Comparison of ENCODE assay signal across 19 cellular contexts in the genomic region with DNA sequence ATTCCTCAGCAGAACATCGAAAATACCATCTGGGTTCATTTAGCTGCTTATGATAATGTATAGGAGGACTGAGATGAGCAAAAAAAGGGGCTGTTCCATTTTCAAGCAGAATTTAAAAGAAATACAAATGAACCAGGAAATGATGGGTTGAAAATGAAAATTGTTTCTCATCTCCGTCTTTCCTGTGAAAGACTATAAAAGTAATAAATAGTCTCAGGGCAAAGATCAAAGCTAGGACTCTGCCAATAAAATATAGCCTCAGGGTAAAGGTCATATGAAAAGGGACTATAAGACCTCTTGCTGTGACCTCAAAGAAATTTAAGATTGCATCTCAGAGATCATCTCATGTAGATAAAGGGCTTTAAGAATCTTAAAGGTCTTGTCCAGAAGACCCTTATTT.
DNase-seq lines count a peak whose midpoint lies in the region; ATAC-seq and FAIRE-seq lines count a peak whose summit lies in the region.
"Had no signal": no experiment of that assay in that cellular context is flagged by ENCODE, and none has a peak within 500 bp of the region (broad histone marks: within the 10 kb centered on the region; RNA-seq: fewer than 3 reads in every experiment).

No MANE protein-coding gene starts in this region.

- no peak overlapping the region for H3K56ac ChIP-seq in mesendoderm (ENCODE audit: low read length)

- peaks cover 2% of the 10 kb centered on the region for H3K36me3 Mint-ChIP-seq in activated naive CD4-positive, alpha-beta T cell treated with anti-CD3 and anti-CD28 coated beads for 36 hours (ENCODE audit: low read depth)
- no peaks in the 10 kb centered on the region for H3K36me3 Mint-ChIP-seq in activated T-helper 17 cell treated with anti-CD3 and anti-CD28 coated beads, Interleukin-2, amount 50 U/mL, for 72 hours (ENCODE audit: low read depth)

- H3K27me3 Mint-ChIP-seq in activated naive CD4-positive, alpha-beta T cell treated with anti-CD3 and anti-CD28 coated beads for 36 hours (ENCODE audit: low read depth): no peaks in the 10 kb centered on the region
- H3K27me3 Mint-ChIP-seq in activated T-helper 17 cell treated with anti-CD3 and anti-CD28 coated beads, Interleukin-2, amount 50 U/mL, for 72 hours: no peaks in the 10 kb centered on the region
- H3K27me3 Mint-ChIP-seq: CD4-positive, alpha-beta T cell had no signal

- H3K9ac ChIP-seq in mesendoderm (ENCODE audit: low read length): no peak overlapping the region
- H3K9ac ChIP-seq: KMS-11 had no signal

- H3K4me2 ChIP-seq in mesendoderm (ENCODE audit: low read length): no peak overlapping the region
- H3K4me2 ChIP-seq: KMS-11, PC-9 had no signal

- no peak overlapping the region for H4K5ac ChIP-seq in mesendoderm (ENCODE audit: low read length)

- no peak overlapping the region for H2BK120ac ChIP-seq in mesendoderm (ENCODE audit: low read depth, low read length)

- H3K4me1 ChIP-seq in small intestine (ENCODE audit: control insufficient read depth in 2 of 2, insufficient read depth in 1 of 2, low read depth in 1 of 2, low read length in 1 of 2) (peaks cover 3 to 5% of the 10 kb centered on the region in 2 donors), mesendoderm (ENCODE audit: control insufficient read depth, low read depth, low read length) (no peaks in the 10 kb centered on the region)

- no peaks in the 10 kb centered on the region for H3K79me2 ChIP-seq in mesendoderm (ENCODE audit: control insufficient read depth, insufficient read depth, low read length)

- CTCF ChIA-PET in activated naive CD4-positive, alpha-beta T cell treated with anti-CD3 and anti-CD28 coated beads for 36 hours (lab: Charles Lee): no interaction called here

- H3K18ac ChIP-seq in mesendoderm (ENCODE audit: low read length): no peak overlapping the region

- H3K4me3 Mint-ChIP-seq in activated naive CD4-positive, alpha-beta T cell treated with anti-CD3 and anti-CD28 coated beads for 36 hours: no peak overlapping the region
- peak overlapping the region; percentile 30 for H3K4me3 Mint-ChIP-seq in activated T-helper 17 cell treated with anti-CD3 and anti-CD28 coated beads, Interleukin-2, amount 50 U/mL, for 72 hours
- H3K4me3 Mint-ChIP-seq: CD4-positive, alpha-beta T cell had no signal

- H3K4ac ChIP-seq in mesendoderm (ENCODE audit: low read depth, low read length): no peak overlapping the region

- H3K27me3 ChIP-seq in small intestine (ENCODE audit: control insufficient read depth in 2 of 2, insufficient read depth in 2 of 2, low read length in 2 of 2) (no peaks in the 10 kb centered on the region), mesendoderm (ENCODE audit: insufficient read depth, low read length, poor library complexity) (no peaks in the 10 kb centered on the region)

- H3K27ac Mint-ChIP-seq in activated naive CD4-positive, alpha-beta T cell treated with anti-CD3 and anti-CD28 coated beads for 36 hours: peak overlapping the region; percentile 7
- peak overlapping the region; percentile 73 for H3K27ac Mint-ChIP-seq in activated T-helper 17 cell treated with anti-CD3 and anti-CD28 coated beads, Interleukin-2, amount 50 U/mL, for 72 hours
- H3K27ac Mint-ChIP-seq: CD4-positive, alpha-beta T cell had no signal

- intact Hi-C loops in activated naive CD4-positive, alpha-beta T cell treated with anti-CD3 and anti-CD28 coated beads for 36 hours (cut with micrococcal nuclease): no loop called here

- no peaks in the 10 kb centered on the region for H3K9me3 ChIP-seq in small intestine (ENCODE audit: control insufficient read depth, low read depth)

- H2BK5ac ChIP-seq in mesendoderm (ENCODE audit: low read length): no peak overlapping the region

- WGBS in small intestine, 3 donors: 14 to 54% (median 37%) methylated on average over 2 of the region's 2 CpGs
- no CpG with 5 or more reads among the region's 2 CpGs for WGBS in mesendoderm (ENCODE audit: extremely low coverage, insufficient coverage, low lambda C conversion rate)

- H3K27ac ChIP-seq in small intestine (ENCODE audit: low read depth in 1 of 2, low read length in 1 of 2) (peak overlapping the region in 1 of 2 donors; percentile 48), mesendoderm (ENCODE audit: low read depth, low read length) (no peak overlapping the region)
- H3K27ac ChIP-seq: KMS-11, PC-9 had no signal

- H3K23ac ChIP-seq in mesendoderm (ENCODE audit: low read length): no peak overlapping the region

- H2BK15ac ChIP-seq in mesendoderm (replicated peaks; ENCODE audit: low read depth): no peak overlapping the region

- H3K9me3 Mint-ChIP-seq in activated naive CD4-positive, alpha-beta T cell treated with anti-CD3 and anti-CD28 coated beads for 36 hours: peaks cover 7% of the 10 kb centered on the region
- peaks cover 11% of the 10 kb centered on the region for H3K9me3 Mint-ChIP-seq in activated T-helper 17 cell treated with anti-CD3 and anti-CD28 coated beads, Interleukin-2, amount 50 U/mL, for 72 hours
- H3K9me3 Mint-ChIP-seq: CD4-positive, alpha-beta T cell had no signal

- no peak overlapping the region for H4K8ac ChIP-seq in mesendoderm (ENCODE audit: low read depth, low read length)

- no peak overlapping the region for H2AK5ac ChIP-seq in mesendoderm (ENCODE audit: low read length)

- FAIRE-seq in small intestine (lab: Jason Lieb, UNC): no peak
- FAIRE-seq: G401.6, GM12891, H1, HepG2 had no signal

- H3K36me3 ChIP-seq in small intestine (ENCODE audit: control insufficient read depth in 2 of 2, insufficient read depth in 2 of 2, low read length in 2 of 2) (no peaks in the 10 kb centered on the region), mesendoderm (ENCODE audit: control insufficient read depth, insufficient read depth, low read length) (no peaks in the 10 kb centered on the region)

- H3K4me1 Mint-ChIP-seq in activated naive CD4-positive, alpha-beta T cell treated with anti-CD3 and anti-CD28 coated beads for 36 hours (ENCODE audit: low read depth): peaks cover 19% of the 10 kb centered on the region
- peaks cover 14% of the 10 kb centered on the region for H3K4me1 Mint-ChIP-seq in activated T-helper 17 cell treated with anti-CD3 and anti-CD28 coated beads, Interleukin-2, amount 50 U/mL, for 72 hours

- no peaks in the 10 kb centered on the region for H3K79me1 ChIP-seq in mesendoderm (ENCODE audit: low read length)

- H3K4me3 ChIP-seq in small intestine (ENCODE audit: low read depth in 1 of 2, low read length in 2 of 2) (no peak overlapping the region), mesendoderm (ENCODE audit: low read length) (no peak overlapping the region)
- H3K4me3 ChIP-seq: PC-9 had no signal

- DNase-seq in activated naive CD4-positive, alpha-beta T cell treated with anti-CD3 and anti-CD28 coated beads for 36 hours: no peak
- no peak for DNase-seq in activated naive CD4-positive, alpha-beta T cell treated with anti-CD3 and anti-CD28 coated beads, Interleukin-2, amount 50 U/mL, for 16 hours
- DNase-seq in M059J (ENCODE audit: low read depth) (peak; percentile 9), small intestine (peak; percentile 79), mesendoderm (no peak)
- DNase-seq: ACHN; CD4-positive, alpha-beta T cell; DMS79; NCI-H1105 treated with DMSO at 0.1 percent for 48 hours; NCI-H187; PC-9 had no signal

- peak; percentile 32 for ATAC-seq in activated T-helper 17 cell treated with anti-CD3 and anti-CD28 coated beads, Interleukin-2, amount 50 U/mL, for 72 hours (replicated peaks)
- no peak for ATAC-seq in GM19324 (IDR thresholded peaks at IDR 0.05; ENCODE audit: low FRiP score, unreplicated experiment)
- ATAC-seq in HG03196 (IDR thresholded peaks at IDR 0.05; ENCODE audit: unreplicated experiment): no peak
- ATAC-seq: HepG2 had no signal

Comparison
In these comparisons a context has a peak if more than half of its experiments do, and no peak if none do; other contexts are left out.
1. DNase-seq: peak in M059J (single experiment) and small intestine (single experiment); none in activated naive CD4-positive, alpha-beta T cell treated with anti-CD3 and anti-CD28 coated beads for 36 hours (single experiment), activated naive CD4-positive, alpha-beta T cell treated with anti-CD3 and anti-CD28 coated beads, Interleukin-2, amount 50 U/mL, for 16 hours (single experiment) and mesendoderm (single experiment).